ENCODE assay signal across 9 cellular contexts in the genomic region with DNA sequence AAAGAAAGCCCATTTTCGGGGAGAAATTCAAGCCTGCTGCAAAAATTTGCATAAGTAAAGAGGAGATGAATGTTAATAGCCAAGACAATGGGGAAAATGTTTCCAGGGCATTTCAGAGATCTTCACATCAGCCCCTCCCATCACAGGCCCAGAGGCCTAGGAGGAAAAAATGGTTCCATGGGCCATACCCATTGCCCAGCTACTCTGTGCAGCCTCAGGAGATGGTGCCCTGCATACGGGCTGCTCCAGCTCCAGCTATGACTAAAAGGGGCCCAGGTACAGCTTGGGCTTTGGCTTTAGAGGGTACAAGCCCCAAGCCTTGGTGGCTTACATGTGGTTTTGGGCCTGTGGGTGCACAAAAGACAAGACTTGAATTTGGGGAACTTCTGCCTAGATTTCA.
"Had no signal": no experiment of that assay in that cellular context is flagged by ENCODE, and none has a peak within 500 bp of the region (broad histone marks: within the 10 kb centered on the region; RNA-seq: fewer than 3 reads in every experiment).

No MANE protein-coding gene starts in this region.

- DNase-seq: H9, HCEC 1CT, HFFc6, IMR-90, KBM-7 had no signal

- H3K27ac Mint-ChIP-seq: GM23338, H9, HFFc6 had no signal

- H3K4me3 ChIP-seq: GM23338 had no signal

- FAIRE-seq: H1, H54, HTR-8/SVneo had no signal

- H3K4me3 Mint-ChIP-seq: GM23338, H9, HFFc6 had no signal

- ATAC-seq: GM23338 had no signal

- H3K4me1 Mint-ChIP-seq: GM23338, H9 had no signal

- H2AFZ ChIP-seq: GM23338 had no signal

- H3K4me2 ChIP-seq: GM23338 had no signal
